19 cellular contexts compared by ENCODE assay signal in genomic region chr2:134244091-134244490, GRCh38. TPM values are rescaled to one million over a fixed set of nuclear protein-coding genes. Genes with fewer than 3 reads are reported as not detected.
DNase-seq lines count a peak whose midpoint lies in the region; ATAC-seq, FAIRE-seq and TF ChIP-seq lines count a peak whose summit lies in the region.
"Had no signal": no experiment of that assay in that cellular context is flagged by ENCODE, and none has a peak within 500 bp of the region (broad histone marks: within the 10 kb centered on the region; RNA-seq: fewer than 3 reads in every experiment).

No MANE protein-coding gene starts in this region.

- 39% methylated on average over 2 of the region's 2 CpGs for WGBS in mammary epithelial cell (ENCODE audit: low coverage, missing lambda C conversion rate)

- no peaks in the 10 kb centered on the region for H3K9me3 Mint-ChIP-seq in astrocyte (ENCODE audit: unreplicated experiment)
- H3K9me3 Mint-ChIP-seq: immature natural killer cell had no signal

- DNase-seq in mammary epithelial cell (peak; percentile 26), breast epithelium (ENCODE audit: low spot score in 2 of 2) (no peak), NCI-H1105 treated with DMSO at 0.1 percent for 48 hours (lab: John Stamatoyannopoulos, UW) (peak; percentile 52), astrocyte (ENCODE audit: low read depth) (peak; percentile 41), GM19238 (ENCODE audit: insufficient read length, low spot score) (no peak), COLO668 (lab: John Stamatoyannopoulos, UW; ENCODE audit: unreplicated experiment) (no peak), cerebellar nuclear complex (lab: John Stamatoyannopoulos, UW) (no peak)
- DNase-seq: amygdala, colonic mucosa, glutamatergic neuron, mesenchymal stem cell, MV-4-11, NCI-H2081 treated with DMSO at 0.1 percent for 48 hours, SIG-M5 had no signal

- H3K9ac ChIP-seq in mammary epithelial cell (ENCODE audit: insufficient read depth, low read length), result no peak overlapping the region
- H3K9ac ChIP-seq in astrocyte (ENCODE audit: low read length), result no peak overlapping the region

- H3K4me3 ChIP-seq in mammary epithelial cell (replicated peaks in 1 of 3; ENCODE audit: insufficient read depth in 1 of 3, low read depth in 2 of 3, low read length in 3 of 3) (no peak overlapping the region), breast epithelium (no peak overlapping the region), astrocyte (ENCODE audit: insufficient read depth, low read depth, low read length) (no peak overlapping the region)
- H3K4me3 ChIP-seq: colonic mucosa, right atrium auricular region had no signal

- peaks cover 5% of the 10 kb centered on the region for H3K4me1 ChIP-seq in mammary epithelial cell (ENCODE audit: insufficient read depth, low read length)
- H3K4me1 ChIP-seq in breast epithelium, result no peaks in the 10 kb centered on the region
- no peaks in the 10 kb centered on the region for H3K4me1 ChIP-seq in astrocyte (ENCODE audit: insufficient read depth, low read length)
- H3K4me1 ChIP-seq: colonic mucosa had no signal

- in situ Hi-C loops in mammary epithelial cell (cut with MboI; ENCODE audit: low sequenced_read_pairs in 2 of 2), result loop anchor here in 1 of 2 donors (5.0 to 25.0 kb wide), 3 partner anchors 122 to 357 kb away; no protein-coding TSS in a partner anchor

- intact Hi-C loops in mammary epithelial cell (cut with micrococcal nuclease), result loop anchor here (2.0 kb wide), 1 partner anchor 357 kb away; no protein-coding TSS in a partner anchor
- intact Hi-C loops in breast epithelium (cut with DNase I; ENCODE audit: low total_unique reads), result loop anchor here (10.0 kb wide), 1 partner anchor 359 kb away; no protein-coding TSS in a partner anchor

- no peak overlapping the region for H2AFZ ChIP-seq in mammary epithelial cell (ENCODE audit: low read depth, low read length)
- H2AFZ ChIP-seq in astrocyte (ENCODE audit: low read depth, low read length), result no peak overlapping the region

- TF ChIP-seq CTCF in mammary epithelial cell (conservative IDR thresholded peaks at IDR 0.05 in 1 of 2, IDR thresholded peaks at IDR 0.05 in 1 of 2; ENCODE audit: extremely low read depth in 1 of 2, insufficient read depth in 1 of 2, low read depth in 1 of 2, low read length in 2 of 2) (no peak), breast epithelium (IDR thresholded peaks at IDR 0.05) (no peak), astrocyte (IDR thresholded peaks at IDR 0.05; ENCODE audit: insufficient read depth, low read depth, low read length) (no peak)

- H3K4me2 ChIP-seq in mammary epithelial cell (ENCODE audit: insufficient read depth, low read depth, low read length) (no peak overlapping the region), astrocyte (ENCODE audit: low read length) (no peak overlapping the region)

- no peaks in the 10 kb centered on the region for H3K27me3 ChIP-seq in mammary epithelial cell (ENCODE audit: insufficient read depth, low read length)
- no peaks in the 10 kb centered on the region for H3K27me3 ChIP-seq in breast epithelium
- no peaks in the 10 kb centered on the region for H3K27me3 ChIP-seq in astrocyte (ENCODE audit: insufficient read depth, low read length)
- H3K27me3 ChIP-seq: colonic mucosa, neutrophil, right atrium auricular region had no signal

- no peak overlapping the region for H3K27ac Mint-ChIP-seq in astrocyte (ENCODE audit: unreplicated experiment)

- no TSS peak for BruUV-seq in mammary epithelial cell (replicated peaks; lab: Mats Ljungman, UMichigan)

- H3K27ac ChIP-seq in mammary epithelial cell (ENCODE audit: insufficient read depth, low read depth, low read length) (no peak overlapping the region), breast epithelium (no peak overlapping the region), astrocyte (ENCODE audit: low read depth, low read length) (no peak overlapping the region)
- H3K27ac ChIP-seq: colonic mucosa, neutrophil, right atrium auricular region had no signal

- TF ChIP-seq POLR2A in breast epithelium (IDR thresholded peaks at IDR 0.05), result no peak

- H3K36me3 Mint-ChIP-seq in astrocyte (ENCODE audit: low read depth, unreplicated experiment), result no peaks in the 10 kb centered on the region

- CTCF ChIA-PET in mammary epithelial cell (lab: Charles Lee; ENCODE audit: low non-redundant PET), result no interaction called here

- no peaks in the 10 kb centered on the region for H3K36me3 ChIP-seq in mammary epithelial cell (ENCODE audit: insufficient read depth, low read length)
- no peaks in the 10 kb centered on the region for H3K36me3 ChIP-seq in breast epithelium
- no peaks in the 10 kb centered on the region for H3K36me3 ChIP-seq in astrocyte (ENCODE audit: insufficient read depth, low read length)
- H3K36me3 ChIP-seq: colonic mucosa, neutrophil, right atrium auricular region had no signal

- H3K79me2 ChIP-seq in mammary epithelial cell (ENCODE audit: insufficient read depth, low read length) (peaks cover 42% of the 10 kb centered on the region), astrocyte (ENCODE audit: insufficient read depth, low read length) (peaks cover 15% of the 10 kb centered on the region)

- H3K27me3 Mint-ChIP-seq in astrocyte (ENCODE audit: low read depth, unreplicated experiment), result no peaks in the 10 kb centered on the region

- no peak for FAIRE-seq in astrocyte (lab: Jason Lieb, UNC)
- FAIRE-seq: H1 had no signal

- H3K9me3 ChIP-seq in mammary epithelial cell (replicated peaks; ENCODE audit: insufficient read depth, low read length) (no peaks in the 10 kb centered on the region), breast epithelium (no peaks in the 10 kb centered on the region), astrocyte (ENCODE audit: insufficient read depth, low read depth, low read length) (no peaks in the 10 kb centered on the region)
- H3K9me3 ChIP-seq: colonic mucosa, neutrophil, right atrium auricular region had no signal

- H3K4me1 Mint-ChIP-seq in astrocyte (ENCODE audit: low read depth, unreplicated experiment), result peaks cover 12% of the 10 kb centered on the region

- dilution Hi-C loops in mammary epithelial cell (cut with HindIII; ENCODE audit: low sequenced_read_pairs), result no loop called here

- ATAC-seq in HG02623 (IDR thresholded peaks at IDR 0.05; ENCODE audit: unreplicated experiment), result no peak

- H3K4me3 Mint-ChIP-seq in astrocyte (ENCODE audit: unreplicated experiment), result no peak overlapping the region

- no peaks in the 10 kb centered on the region for H4K20me1 ChIP-seq in mammary epithelial cell (ENCODE audit: insufficient read depth, low read length)
- peaks cover 44% of the 10 kb centered on the region for H4K20me1 ChIP-seq in astrocyte (ENCODE audit: insufficient read depth, low read length)

RNA-seq across cellular contexts. Expression of gene MGAT5, which starts 9.8 kb away (rescaled TPM):
- total RNA-seq in mammary epithelial cell (10 to 100 TPM; 43.3 to 63.2 TPM), breast epithelium (10 to 100 TPM; 30.5 to 42.6 (median 34.4) TPM), astrocyte (78.6 and 80.2 TPM in 2 replicates)
- polyA plus RNA-seq in mammary epithelial cell, result 22.9 TPM
- polyA minus RNA-seq in mammary epithelial cell, result 68.7 TPM

Comparison
In these comparisons a context has a peak if more than half of its experiments do, and no peak if none do; other contexts are left out.
1. DNase-seq: peak in mammary epithelial cell (single experiment), NCI-H1105 treated with DMSO at 0.1 percent for 48 hours (single experiment) and astrocyte (single experiment); none in breast epithelium (0 of 2), GM19238 (single experiment), COLO668 (single experiment) and cerebellar nuclear complex (0 of 2).